Comparison of ENCODE assay signal across 8 cellular contexts in genomic region chr20:31716818-31717477, GRCh38. TPM values are rescaled to one million over a fixed set of nuclear protein-coding genes. Genes with fewer than 3 reads are reported as not detected.
A peak's percentile ranks its signal among the peaks of the same experiment; 100 is the strongest.
DNase-seq lines count a peak whose midpoint lies in the region; ATAC-seq, FAIRE-seq and TF ChIP-seq lines count a peak whose summit lies in the region.

No MANE protein-coding gene starts in this region.

- WGBS in thyroid gland, 2 donors = 72 to 84% methylated on average over 5 of the region's 5 CpGs
- 80% methylated on average over 5 of the region's 5 CpGs for WGBS in pancreas, 2 donors

- DNase-seq in activated naive CD4-positive, alpha-beta T cell treated with anti-CD3 and anti-CD28 coated beads for 36 hours = no peak
- no peak for DNase-seq in activated naive CD4-positive, alpha-beta T cell (lab: John Stamatoyannopoulos, UW)
- DNase-seq in immature natural killer cell (no peak), thyroid gland (no peak), pancreas (no peak), SKM-1 treated with dmso at 0.1 percent for 144 hours (lab: John Stamatoyannopoulos, UW; ENCODE audit: unreplicated experiment) (no peak), occipital lobe (lab: John Stamatoyannopoulos, UW) (no peak)

- peaks cover 60% of the 10 kb centered on the region for H3K4me1 Mint-ChIP-seq in activated naive CD4-positive, alpha-beta T cell treated with anti-CD3 and anti-CD28 coated beads for 36 hours (ENCODE audit: low read depth)
- peaks cover 97 to 100% of the 10 kb centered on the region in 2 donors for H3K4me1 Mint-ChIP-seq in immature natural killer cell

- H3K27me3 ChIP-seq in thyroid gland = no peaks in the 10 kb centered on the region
- no peaks in the 10 kb centered on the region for H3K27me3 ChIP-seq in pancreas

- H3K4me1 ChIP-seq in thyroid gland (peaks cover 79 to 84% of the 10 kb centered on the region in 2 donors), pancreas (peaks cover 23 to 61% (median 54%) of the 10 kb centered on the region in 3 donors)

- TF ChIP-seq CTCF in VCaP (conservative IDR thresholded peaks at IDR 0.05) = no peak
- TF ChIP-seq CTCF in thyroid gland (IDR thresholded peaks at IDR 0.05) = no peak
- TF ChIP-seq CTCF in pancreas (IDR thresholded peaks at IDR 0.05) = no peak

- H3K27me3 Mint-ChIP-seq in activated naive CD4-positive, alpha-beta T cell treated with anti-CD3 and anti-CD28 coated beads for 36 hours (ENCODE audit: low read depth) = no peaks in the 10 kb centered on the region
- H3K27me3 Mint-ChIP-seq in immature natural killer cell (ENCODE audit: low read depth in 3 of 3) = peaks cover 0 to 2% (median under 1%) of the 10 kb centered on the region in 3 donors

- no peaks in the 10 kb centered on the region for H3K9me3 Mint-ChIP-seq in activated naive CD4-positive, alpha-beta T cell treated with anti-CD3 and anti-CD28 coated beads for 36 hours
- H3K9me3 Mint-ChIP-seq in immature natural killer cell = no peaks in the 10 kb centered on the region

- TF ChIP-seq POLR2A in thyroid gland (IDR thresholded peaks at IDR 0.05) = no peak

- peak overlapping the region in 1 of 3 donors; percentile 8 for H3K4me3 ChIP-seq in thyroid gland (replicated peaks in 1 of 3)
- peak overlapping the region in 2 of 4 donors; percentile 8 to 95 for H3K4me3 ChIP-seq in pancreas

- peaks cover 0 to 9% of the 10 kb centered on the region in 2 donors for H3K36me3 ChIP-seq in thyroid gland
- peaks cover 0 to 5% (median 0%) of the 10 kb centered on the region in 3 donors for H3K36me3 ChIP-seq in pancreas

- FAIRE-seq in pancreas (lab: Jason Lieb, UNC) = no peak

- intact Hi-C loops in activated naive CD4-positive, alpha-beta T cell treated with anti-CD3 and anti-CD28 coated beads for 36 hours (cut with micrococcal nuclease) = loop anchor here (1.0 kb wide), 3 partner anchors 18 to 42 kb away; partner anchors contain the start of gene TPX2
- intact Hi-C loops in thyroid gland (cut with DNase I) = no loop called here
- intact Hi-C loops in pancreas (cut with DNase I) = no loop called here

- peak overlapping the region; percentile 95 for H3K4me3 Mint-ChIP-seq in activated naive CD4-positive, alpha-beta T cell treated with anti-CD3 and anti-CD28 coated beads for 36 hours
- peak overlapping the region; percentile 80 to 85 (median 84) for H3K4me3 Mint-ChIP-seq in immature natural killer cell

- no peaks in the 10 kb centered on the region for H3K9me3 ChIP-seq in thyroid gland
- no peaks in the 10 kb centered on the region for H3K9me3 ChIP-seq in pancreas

- ATAC-seq in pancreas = no peak

- peaks cover 92% of the 10 kb centered on the region for H3K36me3 Mint-ChIP-seq in activated naive CD4-positive, alpha-beta T cell treated with anti-CD3 and anti-CD28 coated beads for 36 hours (ENCODE audit: low read depth)
- H3K36me3 Mint-ChIP-seq in immature natural killer cell = peaks cover 21 to 39% (median 38%) of the 10 kb centered on the region in 3 donors

- CTCF ChIA-PET in activated naive CD4-positive, alpha-beta T cell treated with anti-CD3 and anti-CD28 coated beads for 36 hours (lab: Charles Lee) = interaction anchor here (0.6 to 12.6 kb wide), 9 partner anchors 10 to 160 kb away, joined by 3 to 339 read pairs (median 4); no protein-coding TSS in a partner anchor

- H3K27ac ChIP-seq in VCaP (peak overlapping the region; percentile 100), thyroid gland (peak overlapping the region; percentile 16 to 99 (median 98)), pancreas (peak overlapping the region in 2 of 4 donors; percentile 37 to 59)

- peak overlapping the region; percentile 99 for H3K27ac Mint-ChIP-seq in activated naive CD4-positive, alpha-beta T cell treated with anti-CD3 and anti-CD28 coated beads for 36 hours
- H3K27ac Mint-ChIP-seq in immature natural killer cell = peak overlapping the region; percentile 86 to 95 (median 90)

RNA-seq across cellular contexts. Expression of gene BCL2L1, which starts 5.7 kb away (rescaled TPM):
- total RNA-seq in activated naive CD4-positive, alpha-beta T cell treated with anti-CD3 and anti-CD28 coated beads for 36 hours = 10 to 100 TPM; 87.9 to 89.2 TPM
- polyA plus RNA-seq in immature natural killer cell (10 to 100 TPM; 30.9 to 60.4 (median 39.3) TPM), pancreas (10 to 100 TPM; 40.8 to 55.5 TPM)
- total RNA-seq in thyroid gland (100 to 1,000 TPM; 110 to 154 (median 125) TPM), pancreas (10 to 100 TPM; 27.3 to 59.8 (median 40.0) TPM), occipital lobe (42.6 TPM)

RNA-seq across cellular contexts. Expression of gene TPX2, which starts 22.1 kb away (rescaled TPM):
- total RNA-seq in activated naive CD4-positive, alpha-beta T cell treated with anti-CD3 and anti-CD28 coated beads for 36 hours = 100 to 1,000 TPM; 166 to 175 TPM
- polyA plus RNA-seq in immature natural killer cell (1 to 10 TPM; 1.2 to 3.0 (median 1.8) TPM), pancreas (under 1 TPM; 0.04 to 0.12 TPM)
- total RNA-seq in thyroid gland (1 to 10 TPM in 2 of 4 donors, under 1 TPM in 2; 0.39 to 2.0 (median 0.82) TPM), pancreas (1 to 10 TPM in 1 of 6 donors, under 1 TPM in 4, not detected in 1; 0.20 to 1.5 (median 0.79) TPM), occipital lobe (5.8 TPM)

Comparison
In these comparisons a context has a peak if more than half of its experiments do, and no peak if none do; other contexts are left out.
1. RNA of gene TPX2, which starts 22.1 kb away (total RNA-seq): 166 to 175 TPM in activated naive CD4-positive, alpha-beta T cell treated with anti-CD3 and anti-CD28 coated beads for 36 hours; 5.8 TPM in occipital lobe (single experiment), 0.39 to 2.0 TPM in thyroid gland and 0.20 to 1.5 TPM in pancreas; every median in the first group is over 10 times any median in the second.